Comparison of ENCODE assay signal across 13 cellular contexts in the genomic region with DNA sequence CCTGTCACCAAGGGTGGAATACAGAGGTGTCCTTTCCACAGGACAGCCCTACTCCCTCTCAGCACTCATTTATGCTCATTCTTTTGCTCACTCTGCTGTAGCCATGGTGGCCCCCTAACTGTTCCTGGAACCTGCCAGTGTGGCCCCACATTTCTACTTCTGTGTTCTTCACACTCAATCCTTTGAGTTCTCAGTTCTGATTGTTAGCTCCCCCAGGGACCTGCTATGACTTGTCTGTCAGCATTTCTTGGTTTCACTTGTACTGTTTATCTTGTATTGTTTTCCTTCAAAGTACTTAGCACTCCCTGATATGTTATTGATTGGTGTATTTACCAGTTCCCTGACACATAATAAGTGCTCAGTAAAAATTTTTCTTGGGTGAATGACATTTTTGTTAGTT. TPM values are rescaled to one million over a fixed set of nuclear protein-coding genes. Genes with fewer than 3 reads are reported as not detected.
DNase-seq lines count a peak whose midpoint lies in the region; ATAC-seq and TF ChIP-seq lines count a peak whose summit lies in the region.
"Had no signal": no experiment of that assay in that cellular context is flagged by ENCODE, and none has a peak within 500 bp of the region (broad histone marks: within the 10 kb centered on the region; RNA-seq: fewer than 3 reads in every experiment).

No MANE protein-coding gene starts in this region.

- H3K36me3 ChIP-seq in SK-N-SH (replicated peaks in 1 of 2; ENCODE audit: control insufficient read depth in 1 of 2, insufficient read depth in 2 of 2, low read length in 1 of 2) = peaks cover 14 to 33% of the 10 kb centered on the region in 2 experiments
- H3K36me3 ChIP-seq in aorta (ENCODE audit: control insufficient read depth in 1 of 2, insufficient read depth in 2 of 2, low read length in 1 of 2) = peaks cover 2 to 4% of the 10 kb centered on the region in 2 donors
- H3K36me3 ChIP-seq: brain microvascular endothelial cell had no signal

- H3K9me3 ChIP-seq in SK-N-SH (no peaks in the 10 kb centered on the region), aorta (ENCODE audit: control insufficient read depth, low read length) (no peaks in the 10 kb centered on the region)
- H3K9me3 ChIP-seq: suprapubic skin had no signal

- H3K27ac ChIP-seq in SK-N-SH (ENCODE audit: low read depth in 2 of 2, low read length in 1 of 2) = no peak overlapping the region
- H3K27ac ChIP-seq in aorta (ENCODE audit: low read depth in 1 of 2, low read length in 2 of 2) = no peak overlapping the region
- H3K27ac ChIP-seq: brain microvascular endothelial cell, suprapubic skin had no signal

- H3K4me1 ChIP-seq in SK-N-SH (ENCODE audit: control insufficient read depth in 1 of 2, insufficient read depth in 2 of 2, low read depth in 1 of 2, low read length in 1 of 2) (no peaks in the 10 kb centered on the region), aorta (ENCODE audit: control insufficient read depth in 1 of 2, insufficient read depth in 2 of 2, low read length in 2 of 2) (no peaks in the 10 kb centered on the region)
- H3K4me1 ChIP-seq: suprapubic skin had no signal

- H3F3A ChIP-seq in SK-N-SH (replicated peaks; ENCODE audit: insufficient read depth) = no peaks in the 10 kb centered on the region

- H3K9me2 ChIP-seq in SK-N-SH = no peaks in the 10 kb centered on the region

- H3K27me3 Mint-ChIP-seq in activated T-helper 1 cell treated with anti-CD3 and anti-CD28 coated beads, Interleukin-12 subunit alpha, Interleukin-12 subunit beta, Interleukin-2, Interleukin-4 antibody, amounts not matched to agents 30 ng/mL and 10 ng/mL and 1 ng/mL, durations not matched to agents 14 hours and 24 hours and 36 hours (ENCODE audit: insufficient read depth) = no peaks in the 10 kb centered on the region
- H3K27me3 Mint-ChIP-seq: IgD-negative memory B cell had no signal

- no peak overlapping the region for H3K4me3 ChIP-seq in SK-N-SH (ENCODE audit: low read depth in 2 of 2, low read length in 1 of 2)
- H3K4me3 ChIP-seq in aorta (ENCODE audit: low read length in 2 of 2) = no peak overlapping the region
- H3K4me3 ChIP-seq: suprapubic skin had no signal

- no peaks in the 10 kb centered on the region for H3K27me3 ChIP-seq in SK-N-SH (ENCODE audit: insufficient read depth)
- no peaks in the 10 kb centered on the region for H3K27me3 ChIP-seq in aorta (ENCODE audit: control insufficient read depth in 1 of 2, insufficient read depth in 2 of 2, low read length in 1 of 2)
- H3K27me3 ChIP-seq: brain microvascular endothelial cell, suprapubic skin had no signal

- H3K9me3 Mint-ChIP-seq in activated T-helper 1 cell treated with anti-CD3 and anti-CD28 coated beads, Interleukin-12 subunit alpha, Interleukin-12 subunit beta, Interleukin-2, Interleukin-4 antibody, amounts not matched to agents 30 ng/mL and 10 ng/mL and 1 ng/mL, durations not matched to agents 14 hours and 24 hours and 36 hours = no peaks in the 10 kb centered on the region
- H3K9me3 Mint-ChIP-seq: IgD-negative memory B cell had no signal

- peaks cover 30% of the 10 kb centered on the region for H3K36me3 Mint-ChIP-seq in activated T-helper 1 cell treated with anti-CD3 and anti-CD28 coated beads, Interleukin-12 subunit alpha, Interleukin-12 subunit beta, Interleukin-2, Interleukin-4 antibody, amounts not matched to agents 30 ng/mL and 10 ng/mL and 1 ng/mL, durations not matched to agents 14 hours and 24 hours and 36 hours (ENCODE audit: low read depth)
- H3K36me3 Mint-ChIP-seq: IgD-negative memory B cell had no signal

- H2AFZ ChIP-seq in SK-N-SH (ENCODE audit: low read depth) = no peak overlapping the region

- H3K27ac Mint-ChIP-seq in activated T-helper 1 cell treated with anti-CD3 and anti-CD28 coated beads, Interleukin-12 subunit alpha, Interleukin-12 subunit beta, Interleukin-2, Interleukin-4 antibody, amounts not matched to agents 30 ng/mL and 10 ng/mL and 1 ng/mL, durations not matched to agents 14 hours and 24 hours and 36 hours = peak overlapping the region; percentile 72

- no peak for TF ChIP-seq EP300 in SK-N-SH (IDR thresholded peaks at IDR 0.05; ENCODE audit: borderline replicate concordance in 1 of 2, low read depth in 1 of 2, low read length in 1 of 2)

- no peak overlapping the region for H3K9ac ChIP-seq in SK-N-SH

- no peak for TF ChIP-seq CTCF in SK-N-SH (IDR thresholded peaks at IDR 0.05)

- peaks cover 9% of the 10 kb centered on the region; the same call in 1 of the 2 replicates for H3K79me2 ChIP-seq in SK-N-SH (ENCODE audit: insufficient read depth)

- TF ChIP-seq RAD21 in SK-N-SH (IDR thresholded peaks at IDR 0.05; ENCODE audit: low read length) = no peak

- H4K20me1 ChIP-seq in SK-N-SH (ENCODE audit: insufficient read depth) = no peaks in the 10 kb centered on the region

- no peak overlapping the region for H3K4me2 ChIP-seq in SK-N-SH

- no peak for DNase-seq in activated T-helper 1 cell treated with anti-CD3 and anti-CD28 coated beads, Interleukin-12 subunit alpha, Interleukin-12 subunit beta, Interleukin-2, Interleukin-4 antibody, amounts not matched to agents 30 ng/mL and 10 ng/mL and 1 ng/mL, durations not matched to agents 14 hours and 24 hours and 36 hours (ENCODE audit: low spot score)
- DNase-seq in SK-N-SH = no peak
- DNase-seq in aorta = no peak
- no peak for DNase-seq in NCI-H69 (lab: John Stamatoyannopoulos, UW)
- DNase-seq: brain microvascular endothelial cell, DMS153, NCI-H2171 treated with DMSO at 0.1 percent for 48 hours, SIG-M5 had no signal

- intact Hi-C loops in activated T-helper 1 cell treated with anti-CD3 and anti-CD28 coated beads, Interleukin-12 subunit alpha, Interleukin-12 subunit beta, Interleukin-2, Interleukin-4 antibody, amounts not matched to agents 30 ng/mL and 10 ng/mL and 1 ng/mL, durations not matched to agents 14 hours and 24 hours and 36 hours (cut with micrococcal nuclease) = no loop called here
- intact Hi-C loops in aorta (cut with DNase I) = no loop called here

- POLR2A ChIA-PET in SK-N-SH (lab: Yijun Ruan, JAX) = no interaction called here

- CTCF ChIA-PET in SK-N-SH (lab: Yijun Ruan, JAX) = no interaction called here

- peaks cover 11% of the 10 kb centered on the region for H3K4me1 Mint-ChIP-seq in activated T-helper 1 cell treated with anti-CD3 and anti-CD28 coated beads, Interleukin-12 subunit alpha, Interleukin-12 subunit beta, Interleukin-2, Interleukin-4 antibody, amounts not matched to agents 30 ng/mL and 10 ng/mL and 1 ng/mL, durations not matched to agents 14 hours and 24 hours and 36 hours (ENCODE audit: low read depth)

- no peak overlapping the region for H3K4me3 Mint-ChIP-seq in activated T-helper 1 cell treated with anti-CD3 and anti-CD28 coated beads, Interleukin-12 subunit alpha, Interleukin-12 subunit beta, Interleukin-2, Interleukin-4 antibody, amounts not matched to agents 30 ng/mL and 10 ng/mL and 1 ng/mL, durations not matched to agents 14 hours and 24 hours and 36 hours
- H3K4me3 Mint-ChIP-seq: IgD-negative memory B cell had no signal

- peak; percentile 85 for ATAC-seq in GM18520 (IDR thresholded peaks at IDR 0.05; ENCODE audit: unreplicated experiment)
- peak; percentile 59 for ATAC-seq in GM19468 (IDR thresholded peaks at IDR 0.05; ENCODE audit: extremely low read depth, unreplicated experiment)
- ATAC-seq in HG03039 (IDR thresholded peaks at IDR 0.05; ENCODE audit: unreplicated experiment) = peak; percentile 71
- no peak for ATAC-seq in aorta (ENCODE audit: low FRiP score)

TF ChIP-seq in SK-N-SH, 30 proteins besides CTCF, POLR2A, EP300 and RAD21:
- TF ChIP-seq, protein P1, sequence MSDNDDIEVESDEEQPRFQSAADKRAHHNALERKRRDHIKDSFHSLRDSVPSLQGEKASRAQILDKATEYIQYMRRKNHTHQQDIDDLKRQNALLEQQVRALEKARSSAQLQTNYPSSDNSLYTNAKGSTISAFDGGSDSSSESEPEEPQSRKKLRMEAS (IDR thresholded peaks at IDR 0.05; ENCODE audit: low read depth) = no peak
- no peak for TF ChIP-seq FOXM1 (IDR thresholded peaks at IDR 0.05; ENCODE audit: low read depth)
- no peak for TF ChIP-seq SMC3 (IDR thresholded peaks at IDR 0.05; ENCODE audit: low read depth, low read length)
- TF ChIP-seq, protein P2, sequence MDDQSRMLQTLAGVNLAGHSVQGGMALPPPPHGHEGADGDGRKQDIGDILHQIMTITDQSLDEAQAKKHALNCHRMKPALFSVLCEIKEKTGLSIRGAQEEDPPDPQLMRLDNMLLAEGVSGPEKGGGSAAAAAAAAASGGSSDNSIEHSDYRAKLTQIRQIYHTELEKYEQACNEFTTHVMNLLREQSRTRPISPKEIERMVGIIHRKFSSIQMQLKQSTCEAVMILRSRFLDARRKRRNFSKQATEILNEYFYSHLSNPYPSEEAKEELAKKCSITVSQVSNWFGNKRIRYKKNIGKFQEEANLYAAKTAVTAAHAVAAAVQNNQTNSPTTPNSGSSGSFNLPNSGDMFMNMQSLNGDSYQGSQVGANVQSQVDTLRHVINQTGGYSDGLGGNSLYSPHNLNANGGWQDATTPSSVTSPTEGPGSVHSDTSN (IDR thresholded peaks at IDR 0.05) = no peak
- no peak for TF ChIP-seq ELF1 (IDR thresholded peaks at IDR 0.05)
TF ChIP-seq in SK-N-SH: peak in this region for 0.

RNA-seq across cellular contexts. Expression of gene VBP1, which starts 14.9 kb away (rescaled TPM):
- total RNA-seq in activated T-helper 1 cell treated with anti-CD3 and anti-CD28 coated beads, Interleukin-12 subunit alpha, Interleukin-12 subunit beta, Interleukin-2, Interleukin-4 antibody, amounts not matched to agents 30 ng/mL and 10 ng/mL and 1 ng/mL, durations not matched to agents 14 hours and 24 hours and 36 hours = 73.0 and 74.6 TPM in 2 replicates
- polyA plus RNA-seq in SK-N-SH (2012; rRNA removed) = 13.8 and 18.1 TPM in 2 replicates
- 31.9 and 45.4 TPM in 2 replicates for polyA plus RNA-seq in SK-N-SH (2012; cell fraction: cytosol; rRNA removed)
- polyA plus RNA-seq in SK-N-SH (2012; cell fraction: nucleus; rRNA removed) = 3.6 and 9.6 TPM in 2 replicates
- 10 to 100 TPM; 24.6 to 31.3 TPM for total RNA-seq in aorta
- polyA plus RNA-seq in aorta = 10 to 100 TPM; 32.7 to 40.3 TPM

RNA-seq across cellular contexts. Expression of gene RAB39B, which starts 33.1 kb away (rescaled TPM):
- total RNA-seq in activated T-helper 1 cell treated with anti-CD3 and anti-CD28 coated beads, Interleukin-12 subunit alpha, Interleukin-12 subunit beta, Interleukin-2, Interleukin-4 antibody, amounts not matched to agents 30 ng/mL and 10 ng/mL and 1 ng/mL, durations not matched to agents 14 hours and 24 hours and 36 hours = 11.4 and 12.5 TPM in 2 replicates
- polyA plus RNA-seq in SK-N-SH (2012; rRNA removed) (1.3 and 1.6 TPM in 2 replicates), aorta (under 1 TPM; 0.03 to 0.50 TPM)
- polyA plus RNA-seq in SK-N-SH (2012; cell fraction: cytosol; rRNA removed) = 2.2 and 2.4 TPM in 2 replicates
- 0.77 and 1.0 TPM in 2 replicates for polyA plus RNA-seq in SK-N-SH (2012; cell fraction: nucleus; rRNA removed)
- total RNA-seq in aorta = under 1 TPM; 0.52 to 0.72 TPM
